Comparison of ENCODE assay signal across 13 cellular contexts in the genomic region with DNA sequence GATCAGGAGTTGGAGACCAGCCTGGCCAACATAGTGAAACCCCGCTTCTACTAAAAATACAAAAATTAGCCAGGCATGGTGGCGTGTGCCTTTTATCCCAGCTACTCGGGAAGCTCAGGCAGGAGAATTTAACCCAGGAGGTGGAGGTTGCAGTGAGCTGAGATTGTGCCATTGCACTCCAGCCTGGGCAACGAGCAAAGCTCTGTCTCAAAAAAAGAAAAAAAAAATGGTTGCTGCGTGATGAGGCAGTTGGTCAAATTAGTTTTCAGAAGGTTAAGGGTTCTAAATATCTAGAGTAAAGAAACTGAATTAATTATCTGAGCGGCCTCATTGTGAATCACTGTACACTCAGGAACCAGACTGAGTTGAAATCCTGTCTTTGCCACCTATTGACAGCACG. TPM values are rescaled to one million over a fixed set of nuclear protein-coding genes. Genes with fewer than 3 reads are reported as not detected.
DNase-seq lines count a peak whose midpoint lies in the region; ATAC-seq, FAIRE-seq and TF ChIP-seq lines count a peak whose summit lies in the region.
"Had no signal": no experiment of that assay in that cellular context is flagged by ENCODE, and none has a peak within 500 bp of the region (broad histone marks: within the 10 kb centered on the region; RNA-seq: fewer than 3 reads in every experiment).

No MANE protein-coding gene starts in this region.

- POLR2A ChIA-PET in A549 (lab: Yijun Ruan, JAX): interaction anchor here (0.9 to 1.4 kb wide), 3 partner anchors 39 to 112 kb away, joined by 3 to 4 read pairs (median 3); partner anchors contain the start of genes FXR2 and TP53

- H3K9ac ChIP-seq in keratinocyte (ENCODE audit: control insufficient read depth, extremely low read depth, insufficient read depth, low read length): no peak overlapping the region

- 87% methylated on average over 7 of the region's 7 CpGs for WGBS in A549 (ENCODE audit: missing lambda C conversion rate)

- no peak overlapping the region for H2AFZ ChIP-seq in keratinocyte (ENCODE audit: control insufficient read depth, low read length)

- H3K27ac Mint-ChIP-seq in activated naive CD4-positive, alpha-beta T cell treated with anti-CD3 and anti-CD28 coated beads, Interleukin-2, amount 50 U/mL, for 72 hours: peak overlapping the region; percentile 98 to 100

- peak overlapping the region; percentile 96; the same call in 2 of the 3 replicates for H3K4me3 ChIP-seq in A549
- H3K4me3 ChIP-seq in HFF-Myc (replicated peaks; ENCODE audit: low read depth, low read length): peak overlapping the region; percentile 98
- no peak overlapping the region for H3K4me3 ChIP-seq in keratinocyte (ENCODE audit: control insufficient read depth in 2 of 3, extremely low read depth in 1 of 3, insufficient read depth in 2 of 3, low read depth in 1 of 3, low read length in 3 of 3)
- H3K4me3 ChIP-seq: SJSA1 had no signal

- CTCF ChIA-PET in A549 (lab: Yijun Ruan, JAX): interaction anchor here (1.2 to 6.3 kb wide), 8 partner anchors 10 to 139 kb away, joined by 3 to 38 read pairs (median 8); partner anchors contain the start of genes FXR2, SENP3, SOX15 and TP53

- TF ChIP-seq EP300 in A549 (IDR thresholded peaks at IDR 0.05): no peak

- TF ChIP-seq POLR2A in A549 (IDR thresholded peaks at IDR 0.05; ENCODE audit: low read length): no peak

- H3K79me2 ChIP-seq in keratinocyte (ENCODE audit: control insufficient read depth, insufficient read depth, low read length): peaks cover 55% of the 10 kb centered on the region

- peak overlapping the region in 1 of 2 experiments; percentile 6; a peak in 2 of 6 replicates for H3K27ac ChIP-seq in A549
- no peak overlapping the region for H3K27ac ChIP-seq in keratinocyte (ENCODE audit: control insufficient read depth, insufficient read depth, low read length)
- H3K27ac ChIP-seq: SJSA1 had no signal

- TF ChIP-seq CTCF in A549 (IDR thresholded peaks at IDR 0.05) (no peak), HFF-Myc (IDR thresholded peaks at IDR 0.05; ENCODE audit: low read depth, low read length, missing control alignments) (no peak), keratinocyte (optimal IDR thresholded peaks at IDR 0.05 in 1 of 3, IDR thresholded peaks at IDR 0.05 in 1 of 3, conservative IDR thresholded peaks at IDR 0.05 in 1 of 3; ENCODE audit: extremely low read depth in 1 of 3, insufficient read depth in 2 of 3, low read length in 3 of 3) (no peak)

- H3K9me3 ChIP-seq in A549 (no peaks in the 10 kb centered on the region), keratinocyte (ENCODE audit: control insufficient read depth, low read depth, low read length) (no peaks in the 10 kb centered on the region)
- H3K9me3 ChIP-seq: Caco-2, SJSA1 had no signal

- peaks cover 3% of the 10 kb centered on the region for H3K9me1 ChIP-seq in keratinocyte (ENCODE audit: control insufficient read depth, extremely low read depth, insufficient read depth, low read length)

- no peak for ATAC-seq in A549
- ATAC-seq in activated naive CD4-positive, alpha-beta T cell treated with anti-CD3 and anti-CD28 coated beads, Interleukin-2, amount 50 U/mL, for 72 hours: no peak

- in situ Hi-C loops in KBM-7 (cut with MboI; ENCODE audit: low pct_unique_long_range_greater_than_20kb, low sequenced_read_pairs): no loop called here

- no peaks in the 10 kb centered on the region for H3K9me3 Mint-ChIP-seq in activated naive CD4-positive, alpha-beta T cell treated with anti-CD3 and anti-CD28 coated beads, Interleukin-2, amount 50 U/mL, for 72 hours

- H3K4me2 ChIP-seq in A549: peak overlapping the region; percentile 90
- peak overlapping the region; percentile 88 for H3K4me2 ChIP-seq in keratinocyte (ENCODE audit: control insufficient read depth, extremely low read depth, insufficient read depth, low read depth, low read length)

- no peak for FAIRE-seq in A549 (lab: Jason Lieb, UNC)
- FAIRE-seq in keratinocyte (lab: Jason Lieb, UNC): no peak
- FAIRE-seq: colon had no signal

- TF ChIP-seq RAD21 in A549 (conservative IDR thresholded peaks at IDR 0.05 in 1 of 2, IDR thresholded peaks at IDR 0.05 in 1 of 2): no peak

- H4K20me1 ChIP-seq in keratinocyte (ENCODE audit: control insufficient read depth, extremely low read depth, insufficient read depth, low read length): peaks cover 54% of the 10 kb centered on the region

- peaks cover 60 to 82% of the 10 kb centered on the region in 2 donors for H3K36me3 Mint-ChIP-seq in activated naive CD4-positive, alpha-beta T cell treated with anti-CD3 and anti-CD28 coated beads, Interleukin-2, amount 50 U/mL, for 72 hours

- dilution Hi-C loops in keratinocyte (cut with MboI; ENCODE audit: extremely low pct_ligation_motif_present, low sequenced_read_pairs): no loop called here

- H3K4me1 ChIP-seq in A549 (peaks cover 71% of the 10 kb centered on the region), keratinocyte (ENCODE audit: control insufficient read depth, extremely low read depth, insufficient read depth, low read length) (peaks cover 52% of the 10 kb centered on the region)

- H3K36me3 ChIP-seq in keratinocyte (ENCODE audit: control insufficient read depth in 2 of 2, extremely low read depth in 1 of 2, insufficient read depth in 2 of 2, low read length in 2 of 2): peaks cover 30 to 65% of the 10 kb centered on the region in 2 experiments

- DNase-seq in A549 (ENCODE audit: low read depth in 1 of 2, low spot score in 1 of 2): no peak
- DNase-seq in HFF-Myc (ENCODE audit: extremely low read depth, low read depth): no peak
- no peak for DNase-seq in activated naive CD4-positive, alpha-beta T cell treated with anti-CD3 and anti-CD28 coated beads, Interleukin-2, amount 50 U/mL, for 72 hours (ENCODE audit: low spot score in 2 of 2)
- DNase-seq in keratinocyte (ENCODE audit: low read depth, low spot score): no peak
- no peak for DNase-seq in dedifferentiated amniotic fluid mesenchymal stem cell (ENCODE audit: extremely low spot score)
- DNase-seq in NCI-H226: no peak
- no peak for DNase-seq in NCI-H2107 treated with DMSO at 0.1 percent for 48 hours (lab: John Stamatoyannopoulos, UW; ENCODE audit: unreplicated experiment)
- DNase-seq in KBM-7: no peak
- DNase-seq: activated CD8-positive, alpha-beta memory T cell treated with anti-CD3 and anti-CD28 coated beads, Interleukin-2, amount 50 U/mL, for 4 hours; Caco-2; hippocampal formation had no signal

- no peaks in the 10 kb centered on the region for H3K27me3 ChIP-seq in keratinocyte (ENCODE audit: control insufficient read depth, extremely low read depth, insufficient read depth, low read length)
- H3K27me3 ChIP-seq: SJSA1 had no signal

RNA-seq across cellular contexts. Expression of gene CD68, which starts 3.5 kb away (rescaled TPM):
- polyA plus RNA-seq in A549 (2011; rRNA removed) (14.9 and 17.7 TPM in 2 replicates), A549 (2017; fragmentation: RNase III; extraction: RNeasy Plus Mini Kit Qiagen cat#74134 plus additional on column Dnase treatment) (6.5 to 11.6 TPM (median 9.8 TPM) in 3 replicates), keratinocyte (12.2 to 26.6 TPM (median 14.0 TPM) in 3 replicates)
- 17.1 and 18.6 TPM in 2 replicates for polyA plus RNA-seq in A549 (2012; cell fraction: cytosol; rRNA removed)
- polyA plus RNA-seq in A549 (2012; cell fraction: nucleus; rRNA removed): 3.5 and 7.3 TPM in 2 replicates
- 10.1 and 10.5 TPM in 2 replicates for polyA minus RNA-seq in A549 (2011; rRNA and poly(A)+ RNA removed)
- total RNA-seq in activated naive CD4-positive, alpha-beta T cell treated with anti-CD3 and anti-CD28 coated beads, Interleukin-2, amount 50 U/mL, for 72 hours: 10 to 100 TPM in 1 of 2 donors, 1 to 10 TPM in 1; 7.6 to 12.7 TPM
- polyA plus RNA-seq in keratinocyte (2011; ENCODE audit: low read depth): 17.3 TPM
- 8.8 and 11.4 TPM in 2 replicates for polyA plus RNA-seq in keratinocyte (2011; cell fraction: cytosol; rRNA removed)
- 2.3 and 4.7 TPM in 2 replicates for polyA plus RNA-seq in keratinocyte (2011; cell fraction: nucleus; rRNA removed)
- polyA plus RNA-seq in keratinocyte (2012; ENCODE audit: low replicate concordance): 7.8 and 37.6 TPM in 2 replicates
- 9.5 to 21.7 TPM (median 16.4 TPM) in 3 replicates for polyA minus RNA-seq in keratinocyte
- polyA minus RNA-seq in keratinocyte (2011; cell fraction: cytosol; rRNA and poly(A)+ RNA removed): 4.0 TPM
- polyA minus RNA-seq in keratinocyte (2011; cell fraction: nucleus; rRNA and poly(A)+ RNA removed): 1.9 and 2.1 TPM in 2 replicates

RNA-seq across cellular contexts. Expression of gene MPDU1, which starts 7.7 kb away (rescaled TPM):
- polyA plus RNA-seq in A549 (2011; rRNA removed) (148 and 204 TPM in 2 replicates), A549 (2017; fragmentation: RNase III; extraction: RNeasy Plus Mini Kit Qiagen cat#74134 plus additional on column Dnase treatment) (126 to 134 TPM (median 127 TPM) in 3 replicates), keratinocyte (57.8 to 71.5 TPM (median 63.0 TPM) in 3 replicates)
- polyA plus RNA-seq in A549 (2012; cell fraction: cytosol; rRNA removed): 202 and 249 TPM in 2 replicates
- polyA plus RNA-seq in A549 (2012; cell fraction: nucleus; rRNA removed): 243 and 331 TPM in 2 replicates
- 156 and 191 TPM in 2 replicates for polyA minus RNA-seq in A549 (2011; rRNA and poly(A)+ RNA removed)
- 10 to 100 TPM; 52.1 to 60.6 TPM for total RNA-seq in activated naive CD4-positive, alpha-beta T cell treated with anti-CD3 and anti-CD28 coated beads, Interleukin-2, amount 50 U/mL, for 72 hours
- 4.6 TPM for polyA plus RNA-seq in keratinocyte (2011; ENCODE audit: low read depth)
- polyA plus RNA-seq in keratinocyte (2011; cell fraction: cytosol; rRNA removed): 34.9 and 50.7 TPM in 2 replicates
- 59.1 and 75.4 TPM in 2 replicates for polyA plus RNA-seq in keratinocyte (2011; cell fraction: nucleus; rRNA removed)
- polyA plus RNA-seq in keratinocyte (2012; ENCODE audit: low replicate concordance): 32.9 and 34.3 TPM in 2 replicates
- 56.7 to 87.7 TPM (median 77.3 TPM) in 3 replicates for polyA minus RNA-seq in keratinocyte
- 35.3 TPM for polyA minus RNA-seq in keratinocyte (2011; cell fraction: cytosol; rRNA and poly(A)+ RNA removed)
- 21.5 and 22.4 TPM in 2 replicates for polyA minus RNA-seq in keratinocyte (2011; cell fraction: nucleus; rRNA and poly(A)+ RNA removed)

RNA-seq across cellular contexts. Expression of gene SOX15, which starts 13.9 kb away (rescaled TPM):
- polyA plus RNA-seq in A549 (2011; rRNA removed) (0.05 and 0.11 TPM in 2 replicates), A549 (2017; fragmentation: RNase III; extraction: RNeasy Plus Mini Kit Qiagen cat#74134 plus additional on column Dnase treatment) (0.19 to 0.30 TPM (median 0.22 TPM) in 3 replicates), keratinocyte (85.7 to 111 TPM (median 86.2 TPM) in 3 replicates)
- 0.17 and 0.21 TPM in 2 replicates for polyA plus RNA-seq in A549 (2012; cell fraction: cytosol; rRNA removed)
- polyA plus RNA-seq in A549 (2012; cell fraction: nucleus; rRNA removed): 0.89 and 1.1 TPM in 2 replicates
- polyA minus RNA-seq in A549 (2011; rRNA and poly(A)+ RNA removed): 0.58 TPM in 1 of 2 replicates, not detected in the other
- total RNA-seq in activated naive CD4-positive, alpha-beta T cell treated with anti-CD3 and anti-CD28 coated beads, Interleukin-2, amount 50 U/mL, for 72 hours: under 1 TPM; 0.23 to 0.93 TPM
- polyA plus RNA-seq in keratinocyte (2011; ENCODE audit: low read depth): 21.8 TPM
- 60.4 and 130 TPM in 2 replicates for polyA plus RNA-seq in keratinocyte (2011; cell fraction: cytosol; rRNA removed)
- 100.0 and 127 TPM in 2 replicates for polyA plus RNA-seq in keratinocyte (2011; cell fraction: nucleus; rRNA removed)
- polyA plus RNA-seq in keratinocyte (2012; ENCODE audit: low replicate concordance): 93.4 and 183 TPM in 2 replicates
- 38.9 to 110 TPM (median 44.2 TPM) in 3 replicates for polyA minus RNA-seq in keratinocyte
- 177 TPM for polyA minus RNA-seq in keratinocyte (2011; cell fraction: cytosol; rRNA and poly(A)+ RNA removed)
- polyA minus RNA-seq in keratinocyte (2011; cell fraction: nucleus; rRNA and poly(A)+ RNA removed): 83.3 and 86.1 TPM in 2 replicates
- total RNA-seq: Caco-2, SJSA1 had no signal

RNA-seq across cellular contexts. Expression of gene SENP3, which starts 14.2 kb away (rescaled TPM):
- polyA plus RNA-seq in A549 (2011; rRNA removed) (150 and 165 TPM in 2 replicates), A549 (2017; fragmentation: RNase III; extraction: RNeasy Plus Mini Kit Qiagen cat#74134 plus additional on column Dnase treatment) (104 to 119 TPM (median 114 TPM) in 3 replicates), keratinocyte (98.9 to 110 TPM (median 99.1 TPM) in 3 replicates)
- 122 and 159 TPM in 2 replicates for polyA plus RNA-seq in A549 (2012; cell fraction: cytosol; rRNA removed)
- 85.8 and 114 TPM in 2 replicates for polyA plus RNA-seq in A549 (2012; cell fraction: nucleus; rRNA removed)
- polyA minus RNA-seq in A549 (2011; rRNA and poly(A)+ RNA removed): 152 and 162 TPM in 2 replicates
- 10 to 100 TPM; 42.9 to 46.3 TPM for total RNA-seq in activated naive CD4-positive, alpha-beta T cell treated with anti-CD3 and anti-CD28 coated beads, Interleukin-2, amount 50 U/mL, for 72 hours
- 15.9 TPM for polyA plus RNA-seq in keratinocyte (2011; ENCODE audit: low read depth)
- 90.1 and 106 TPM in 2 replicates for polyA plus RNA-seq in keratinocyte (2011; cell fraction: cytosol; rRNA removed)
- polyA plus RNA-seq in keratinocyte (2011; cell fraction: nucleus; rRNA removed): 72.1 TPM in 2 replicates
- 37.4 and 53.9 TPM in 2 replicates for polyA plus RNA-seq in keratinocyte (2012; ENCODE audit: low replicate concordance)
- polyA minus RNA-seq in keratinocyte: 85.2 to 96.9 TPM (median 89.1 TPM) in 3 replicates
- 71.0 TPM for polyA minus RNA-seq in keratinocyte (2011; cell fraction: cytosol; rRNA and poly(A)+ RNA removed)
- 19.2 and 31.1 TPM in 2 replicates for polyA minus RNA-seq in keratinocyte (2011; cell fraction: nucleus; rRNA and poly(A)+ RNA removed)

RNA-seq across cellular contexts. Expression of gene TNFSF13, which starts 17.4 kb away (rescaled TPM):
- 1.0 TPM in 2 replicates for polyA plus RNA-seq in A549 (2011; rRNA removed)
- 0.15 and 0.35 TPM in 2 replicates for polyA plus RNA-seq in A549 (2012; cell fraction: cytosol; rRNA removed)
- polyA plus RNA-seq in A549 (2012; cell fraction: nucleus; rRNA removed): 0.88 and 1.0 TPM in 2 replicates
- polyA plus RNA-seq in A549 (2017; fragmentation: RNase III; extraction: RNeasy Plus Mini Kit Qiagen cat#74134 plus additional on column Dnase treatment): 0.41 to 0.78 TPM (median 0.61 TPM) in 3 replicates
- 0.29 and 1.1 TPM in 2 replicates for polyA minus RNA-seq in A549 (2011; rRNA and poly(A)+ RNA removed)
- total RNA-seq in activated naive CD4-positive, alpha-beta T cell treated with anti-CD3 and anti-CD28 coated beads, Interleukin-2, amount 50 U/mL, for 72 hours: 1 to 10 TPM; 4.6 to 6.0 TPM
- polyA plus RNA-seq in keratinocyte: 2.4 to 5.7 TPM (median 3.9 TPM) in 3 replicates
- 0.65 TPM for polyA plus RNA-seq in keratinocyte (2011; ENCODE audit: low read depth)
- 3.8 and 4.2 TPM in 2 replicates for polyA plus RNA-seq in keratinocyte (2011; cell fraction: cytosol; rRNA removed)
- 6.0 and 6.1 TPM in 2 replicates for polyA plus RNA-seq in keratinocyte (2011; cell fraction: nucleus; rRNA removed)
- 3.6 and 6.1 TPM in 2 replicates for polyA plus RNA-seq in keratinocyte (2012; ENCODE audit: low replicate concordance)
- 1.8 to 3.0 TPM (median 2.2 TPM) in 3 replicates for polyA minus RNA-seq in keratinocyte
- polyA minus RNA-seq in keratinocyte (2011; cell fraction: cytosol; rRNA and poly(A)+ RNA removed): 2.1 TPM
- polyA minus RNA-seq in keratinocyte (2011; cell fraction: nucleus; rRNA and poly(A)+ RNA removed): 2.2 and 3.6 TPM in 2 replicates

Comparison
In these comparisons a context has a peak if more than half of its experiments do, and no peak if none do; other contexts are left out.
1. H3K4me3 ChIP-seq: peak in A549 (single experiment) and HFF-Myc (single experiment); none in keratinocyte (0 of 3).
2. RNA of gene SOX15, which starts 13.9 kb away (polyA plus RNA-seq): 21.8 to 183 TPM in keratinocyte; 0.05 to 1.1 TPM in A549; every median in the first group is over 10 times any median in the second.